In genomic region chr10:69958232-69958902, GRCh38 we compare ENCODE assay signal across 9 cellular contexts.
DNase-seq lines count a peak whose midpoint lies in the region; ATAC-seq and TF ChIP-seq lines count a peak whose summit lies in the region.
"Had no signal": no experiment of that assay in that cellular context is flagged by ENCODE, and none has a peak within 500 bp of the region (broad histone marks: within the 10 kb centered on the region; RNA-seq: fewer than 3 reads in every experiment).

No MANE protein-coding gene starts in this region.

- CTCF ChIA-PET in HCT116 (lab: Charles Lee), result interaction anchor here (0.5 to 4.1 kb wide), 30 partner anchors 9 to 406 kb away, joined by 3 to 46 read pairs (median 5); partner anchors contain the start of genes COL13A1 and TYSND1

- TF ChIP-seq CTCF in HCT116 (IDR thresholded peaks at IDR 0.05 in 2 of 3, conservative IDR thresholded peaks at IDR 0.05 in 1 of 3; ENCODE audit: borderline replicate concordance in 1 of 3, insufficient read depth in 1 of 3, low read depth in 2 of 3, low read length in 2 of 3), result peak; percentile 64 to 95 (median 86)

- H3K4me1 Mint-ChIP-seq in stimulated activated naive CD8-positive, alpha-beta T cell treated with anti-CD3 and anti-CD28 coated beads, Interleukin-15, amount 100 ng/mL, for 72 hours, result no peaks in the 10 kb centered on the region
- H3K4me1 Mint-ChIP-seq: activated naive CD4-positive, alpha-beta T cell treated with anti-CD3 and anti-CD28 coated beads, Interleukin-2, amount 50 U/mL, for 24 hours had no signal

- no TSS peak for BruUV-seq in HCT116 (replicated peaks; lab: Mats Ljungman, UMichigan)

- no peak overlapping the region for H3K27ac ChIP-seq in HCT116 (ENCODE audit: low read depth, low read length)

- DNase-seq in NCI-H510A treated with DMSO at 0.1 percent for 48 hours (lab: John Stamatoyannopoulos, UW) (peak; percentile 42), NCI-H510A (lab: John Stamatoyannopoulos, UW) (no peak), HCT116 (ENCODE audit: low read depth, low spot score) (peak; percentile 46), NCI-H2171 treated with DMSO at 0.1 percent for 48 hours (lab: John Stamatoyannopoulos, UW) (peak; percentile 62), adipocyte (ENCODE audit: low read depth) (peak; percentile 63), hepatic stellate cell (ENCODE audit: low spot score) (peak; percentile 67)
- DNase-seq in stimulated activated naive CD8-positive, alpha-beta T cell treated with anti-CD3 and anti-CD28 coated beads, Interleukin-15, amount 100 ng/mL, for 72 hours, result peak; percentile 21 to 31

- H3K9ac ChIP-seq in HCT116 (ENCODE audit: low read length) (no peak overlapping the region), adipocyte (ENCODE audit: low read length) (no peak overlapping the region)

- H3K79me2 ChIP-seq in HCT116 (ENCODE audit: insufficient read depth, low read length), result no peaks in the 10 kb centered on the region

- H3K4me3 Mint-ChIP-seq in stimulated activated naive CD8-positive, alpha-beta T cell treated with anti-CD3 and anti-CD28 coated beads, Interleukin-15, amount 100 ng/mL, for 72 hours, result no peak overlapping the region
- H3K4me3 Mint-ChIP-seq: activated naive CD4-positive, alpha-beta T cell treated with anti-CD3 and anti-CD28 coated beads, Interleukin-2, amount 50 U/mL, for 24 hours had no signal

- intact Hi-C loops in HCT116 (cut with micrococcal nuclease), result loop anchor here (5.0 to 10.0 kb wide), 2 partner anchors 74 to 171 kb away; no protein-coding TSS in a partner anchor

- H3K4me1 ChIP-seq in HCT116 (ENCODE audit: control insufficient read depth in 1 of 2, insufficient read depth in 2 of 2, low read length in 2 of 2) (no peaks in the 10 kb centered on the region), adipocyte (ENCODE audit: control insufficient read depth, insufficient read depth, low read length) (no peaks in the 10 kb centered on the region)

- H3K4me2 ChIP-seq in HCT116 (ENCODE audit: low read length), result no peak overlapping the region

- peaks cover 39% of the 10 kb centered on the region for H3K27me3 Mint-ChIP-seq in stimulated activated naive CD8-positive, alpha-beta T cell treated with anti-CD3 and anti-CD28 coated beads, Interleukin-15, amount 100 ng/mL, for 72 hours

- H3K9me2 ChIP-seq in HCT116 (ENCODE audit: insufficient read depth), result no peaks in the 10 kb centered on the region

- TF ChIP-seq RAD21 in HCT116 (IDR thresholded peaks at IDR 0.05; ENCODE audit: low read depth), result peak; percentile 73

- H3K9me3 ChIP-seq in HCT116 (ENCODE audit: control insufficient read depth in 1 of 2, insufficient read depth in 1 of 2, low read depth in 1 of 2, low read length in 2 of 2) (no peaks in the 10 kb centered on the region), adipocyte (ENCODE audit: control insufficient read depth, low read length) (no peaks in the 10 kb centered on the region)

- H3K9me3 Mint-ChIP-seq in stimulated activated naive CD8-positive, alpha-beta T cell treated with anti-CD3 and anti-CD28 coated beads, Interleukin-15, amount 100 ng/mL, for 72 hours, result no peaks in the 10 kb centered on the region
- H3K9me3 Mint-ChIP-seq: activated naive CD4-positive, alpha-beta T cell treated with anti-CD3 and anti-CD28 coated beads, Interleukin-2, amount 50 U/mL, for 24 hours had no signal

- H2AFZ ChIP-seq in HCT116 (ENCODE audit: low read depth, low read length, poor library complexity, severe bottlenecking), result no peak overlapping the region

- H3K27me3 ChIP-seq in HCT116 (ENCODE audit: insufficient read depth, low read length) (no peaks in the 10 kb centered on the region), adipocyte (replicated peaks; ENCODE audit: control insufficient read depth, insufficient read depth, low read length) (peaks cover 11% of the 10 kb centered on the region)

- ATAC-seq in HCT116 (peak; percentile 92), HG03139 (IDR thresholded peaks at IDR 0.05; ENCODE audit: unreplicated experiment) (no peak)
- ATAC-seq in stimulated activated naive CD8-positive, alpha-beta T cell treated with anti-CD3 and anti-CD28 coated beads, Interleukin-15, amount 100 ng/mL, for 72 hours, result peak; percentile 77

- no peaks in the 10 kb centered on the region for H3K36me3 ChIP-seq in HCT116 (ENCODE audit: control insufficient read depth in 1 of 2, insufficient read depth in 2 of 2, low read length in 2 of 2)
- no peaks in the 10 kb centered on the region for H3K36me3 ChIP-seq in adipocyte (ENCODE audit: control insufficient read depth, insufficient read depth, low read length, severe bottlenecking)

- RAD21 ChIA-PET in HCT116 (lab: Charles Lee; ENCODE audit: low non-redundant PET in 1 of 2, low total read pairs in 2 of 2, uncharacterized antibody in 2 of 2, unreplicated experiment in 2 of 2), result interaction anchor here (0.9 to 1.3 kb wide), 5 partner anchors 75 to 188 kb away, joined by 3 to 6 read pairs (median 5); partner anchors contain the start of gene TYSND1 (in 1 of the 2)

- H4K20me1 ChIP-seq in HCT116 (ENCODE audit: insufficient read depth), result no peaks in the 10 kb centered on the region

- H3K4me3 ChIP-seq in HCT116 (replicated peaks in 1 of 2; ENCODE audit: low read depth in 1 of 2, low read length in 2 of 2) (no peak overlapping the region), adipocyte (ENCODE audit: low read length) (no peak overlapping the region)

- no peak for TF ChIP-seq POLR2A in HCT116 (IDR thresholded peaks at IDR 0.05; ENCODE audit: borderline replicate concordance, extremely low read depth, insufficient read depth, insufficient read length)

- POLR2A ChIA-PET in HCT116 (lab: Charles Lee), result interaction anchor here (1.3 kb wide), 1 partner anchor 41 kb away, joined by 3 read pairs; no protein-coding TSS in a partner anchor

- H3K27ac Mint-ChIP-seq in stimulated activated naive CD8-positive, alpha-beta T cell treated with anti-CD3 and anti-CD28 coated beads, Interleukin-15, amount 100 ng/mL, for 72 hours, result no peak overlapping the region
- H3K27ac Mint-ChIP-seq: activated naive CD4-positive, alpha-beta T cell treated with anti-CD3 and anti-CD28 coated beads, Interleukin-2, amount 50 U/mL, for 24 hours had no signal

TF ChIP-seq in HCT116, 20 proteins besides CTCF, POLR2A, EP300 and RAD21:
- TF ChIP-seq CBX3 (IDR thresholded peaks at IDR 0.05; ENCODE audit: low read depth) (no peak), YY1 (IDR thresholded peaks at IDR 0.05; ENCODE audit: extremely low read depth, insufficient replicate concordance, low read depth, low read length) (peak; percentile 22), ZNF274 (IDR thresholded peaks at IDR 0.05; ENCODE audit: low read depth, low read length) (no peak), CEBPB (IDR thresholded peaks at IDR 0.05; ENCODE audit: low read depth) (no peak), ZFX (IDR thresholded peaks at IDR 0.05) (no peak)
- TF ChIP-seq, protein P1, sequence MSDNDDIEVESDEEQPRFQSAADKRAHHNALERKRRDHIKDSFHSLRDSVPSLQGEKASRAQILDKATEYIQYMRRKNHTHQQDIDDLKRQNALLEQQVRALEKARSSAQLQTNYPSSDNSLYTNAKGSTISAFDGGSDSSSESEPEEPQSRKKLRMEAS (IDR thresholded peaks at IDR 0.05), result no peak
